Comparison of ENCODE assay signal across 8 cellular contexts in genomic region chr17:75785770-75786538, GRCh38. TPM values are rescaled to one million over a fixed set of nuclear protein-coding genes. Genes with fewer than 3 reads are reported as not detected.
DNase-seq lines count a peak whose midpoint lies in the region; ATAC-seq, FAIRE-seq and TF ChIP-seq lines count a peak whose summit lies in the region.

No MANE protein-coding gene starts in this region.

- H3K56ac ChIP-seq in H1 (replicated peaks; ENCODE audit: insufficient read length, low read depth, low read length): no peak overlapping the region

- POLR2A ChIA-PET in H1 (lab: Charles Lee; ENCODE audit: partially characterized antibody): interaction anchor here (0.7 to 7.5 kb wide), 16 partner anchors 10 to 110 kb away, joined by 3 to 98 read pairs (median 18); partner anchors contain the start of genes GALK1 and TRIM65

- H3K4ac ChIP-seq in H1 (replicated peaks; ENCODE audit: insufficient read length, low read depth, low read length) (no peak overlapping the region), neuronal stem cell (ENCODE audit: low read length) (no peak overlapping the region)

- H3K4me3 ChIP-seq in H1 (ENCODE audit: extremely low read depth in 1 of 4, insufficient read depth in 2 of 4, low read depth in 3 of 4, low read length in 4 of 4) (peak overlapping the region; percentile 73 to 97 (median 92)), neuronal stem cell (ENCODE audit: low read length in 2 of 2) (peak overlapping the region; percentile 51 to 90)

- DNase-seq in NCI-H510A treated with DMSO at 0.1 percent for 48 hours (lab: John Stamatoyannopoulos, UW): peak; percentile 19
- no peak for DNase-seq in NCI-H510A (lab: John Stamatoyannopoulos, UW)
- DNase-seq in RCC 7860 (ENCODE audit: low spot score): peak; percentile 23
- DNase-seq in H1 (ENCODE audit: low read depth in 1 of 2, low spot score in 2 of 2): no peak
- DNase-seq in neuronal stem cell (ENCODE audit: low spot score): no peak

- H4K91ac ChIP-seq in H1 (replicated peaks; ENCODE audit: insufficient read length, low read length): peak overlapping the region; percentile 94
- no peak overlapping the region for H4K91ac ChIP-seq in neuronal stem cell (ENCODE audit: low read depth, low read length, poor library complexity)

- H3K79me2 ChIP-seq in H1 (ENCODE audit: control insufficient read depth in 1 of 2, insufficient read depth in 2 of 2, low read length in 2 of 2): peaks cover 18 to 56% of the 10 kb centered on the region in 2 experiments

- H2BK12ac ChIP-seq in H1 (ENCODE audit: low read depth, low read length) (peak overlapping the region; percentile 93), neuronal stem cell (ENCODE audit: low read length) (no peak overlapping the region)

- H3K23me2 ChIP-seq in H1 (ENCODE audit: low read depth, low read length): peaks cover 6% of the 10 kb centered on the region; the same call in 1 of the 2 replicates

- TF ChIP-seq POLR2A in H1 (IDR thresholded peaks at IDR 0.05; ENCODE audit: control extremely low read depth in 1 of 2, low read depth in 2 of 2, low read length in 2 of 2): no peak

- no peak for TF ChIP-seq RAD21 in H1 (IDR thresholded peaks at IDR 0.05 in 1 of 2, conservative IDR thresholded peaks at IDR 0.05 in 1 of 2; ENCODE audit: low read depth in 2 of 2, low read length in 2 of 2)

- H3K9ac ChIP-seq in H1 (replicated peaks in 1 of 4; ENCODE audit: extremely low read depth in 1 of 4, low read depth in 3 of 4, low read length in 3 of 4) (peak overlapping the region; percentile 98 to 100 (median 100)), neuronal stem cell (ENCODE audit: low read depth, low read length, poor library complexity) (peak overlapping the region; percentile 98)

- H2BK120ac ChIP-seq in H1 (replicated peaks; ENCODE audit: low read depth, low read length): no peak overlapping the region
- H2BK120ac ChIP-seq in neuronal stem cell (ENCODE audit: low read depth, low read length): no peak overlapping the region

- H2BK20ac ChIP-seq in H1 (ENCODE audit: low read length): no peak overlapping the region; the same call in 1 of the 2 replicates

- H3K14ac ChIP-seq in H1 (ENCODE audit: insufficient read length): no peak overlapping the region
- H3K14ac ChIP-seq in neuronal stem cell (ENCODE audit: low read length): no peak overlapping the region

- TF ChIP-seq EP300 in H1 (IDR thresholded peaks at IDR 0.05; ENCODE audit: borderline replicate concordance in 1 of 2, low read depth in 2 of 2, low read length in 2 of 2): no peak

- peaks cover 3% of the 10 kb centered on the region for H3K79me1 ChIP-seq in H1 (ENCODE audit: low read depth, low read length)
- peaks cover 6% of the 10 kb centered on the region for H3K79me1 ChIP-seq in neuronal stem cell (ENCODE audit: low read depth, low read length)

- H2BK15ac ChIP-seq in H1 (ENCODE audit: low read length) (no peak overlapping the region), neuronal stem cell (ENCODE audit: low read length) (no peak overlapping the region)

- no peak for TF ChIP-seq CTCF in H1 (IDR thresholded peaks at IDR 0.05; ENCODE audit: control extremely low read depth in 1 of 3, insufficient read depth in 1 of 3, low read depth in 1 of 3, low read length in 3 of 3)

- CTCF ChIA-PET in H1 (lab: Charles Lee; ENCODE audit: partially characterized antibody): interaction anchor here (1.0 to 21.4 kb wide), 5 partner anchors 13 to 44 kb away, joined by 3 to 359 read pairs (median 7); partner anchors contain the start of gene GALK1

- no peak for ATAC-seq in HG03442 (IDR thresholded peaks at IDR 0.05; ENCODE audit: unreplicated experiment)
- ATAC-seq in HG03025 (IDR thresholded peaks at IDR 0.05; ENCODE audit: low FRiP score, unreplicated experiment): no peak
- ATAC-seq in HG02798 (IDR thresholded peaks at IDR 0.05; ENCODE audit: poor library complexity, unreplicated experiment): no peak

- H2BK5ac ChIP-seq in H1 (ENCODE audit: low read depth, low read length): peak overlapping the region; percentile 98
- no peak overlapping the region for H2BK5ac ChIP-seq in neuronal stem cell (ENCODE audit: low read length)

- peaks cover 0 to 3% of the 10 kb centered on the region in 2 experiments for H4K20me1 ChIP-seq in H1 (replicated peaks in 1 of 2; ENCODE audit: control insufficient read depth in 1 of 2, insufficient read depth in 2 of 2, low read length in 2 of 2)

- H3K9me3 ChIP-seq in H1 (ENCODE audit: insufficient read depth in 2 of 2, low read depth in 1 of 2, low read length in 1 of 2): no peaks in the 10 kb centered on the region
- peaks cover 0 to 12% of the 10 kb centered on the region in 2 donors for H3K9me3 ChIP-seq in neuronal stem cell (replicated peaks in 1 of 2; ENCODE audit: control insufficient read depth in 2 of 2, insufficient read depth in 1 of 2, low read depth in 1 of 2, low read length in 2 of 2)

- H3K27me3 ChIP-seq in H1 (replicated peaks in 1 of 4; ENCODE audit: control insufficient read depth in 3 of 4, extremely low read depth in 1 of 4, insufficient read depth in 3 of 4, low read length in 3 of 4) (no peaks in the 10 kb centered on the region), neuronal stem cell (ENCODE audit: control insufficient read depth in 3 of 3, insufficient read depth in 3 of 3, low read depth in 1 of 3, low read length in 3 of 3) (no peaks in the 10 kb centered on the region)

- H3K18ac ChIP-seq in H1 (ENCODE audit: extremely low read depth, low read length) (peak overlapping the region; percentile 86; the same call in 1 of the 2 replicates), neuronal stem cell (ENCODE audit: low read length) (no peak overlapping the region)

- peak overlapping the region; percentile 100 for H3K27ac ChIP-seq in H1 (ENCODE audit: low read depth, low read length)
- H3K27ac ChIP-seq in neuronal stem cell (replicated peaks; ENCODE audit: low read length): peak overlapping the region; percentile 98

- peak overlapping the region; percentile 89 for H4K5ac ChIP-seq in H1 (ENCODE audit: insufficient read length, low read depth, low read length)

- H2AFZ ChIP-seq in H1 (ENCODE audit: low read length) (no peak overlapping the region), neuronal stem cell (ENCODE audit: low read length) (no peak overlapping the region)

- WGBS in H1 (ENCODE audit: extremely low coverage in 1 of 2, insufficient coverage in 1 of 2, insufficient read length in 1 of 2, insufficient replicate concordance in 2 of 2, low coverage in 1 of 2, low lambda C conversion rate in 2 of 2, missing lambda C conversion rate in 1 of 2), 2 experiments: 69% methylated on average over 8 of the region's 8 CpGs; no CpG with 5 or more reads in 1 of the 2 experiments
- no CpG with 5 or more reads among the region's 8 CpGs for WGBS in neuronal stem cell (ENCODE audit: extremely low coverage in 2 of 2, insufficient read length in 2 of 2, insufficient replicate concordance in 1 of 2), 2 donors

- peaks cover 0 to under 1% (median 0%) of the 10 kb centered on the region in 4 experiments; a peak in 1 of 8 replicates for H3K36me3 ChIP-seq in H1 (ENCODE audit: control insufficient read depth in 2 of 4, insufficient read depth in 4 of 4, low read length in 3 of 4)
- peaks cover 0 to 35% of the 10 kb centered on the region in 2 donors for H3K36me3 ChIP-seq in neuronal stem cell (replicated peaks in 1 of 2; ENCODE audit: control insufficient read depth in 2 of 2, insufficient read depth in 2 of 2, low read length in 2 of 2)

- peaks cover 0 to 20% (median 7%) of the 10 kb centered on the region in 4 experiments; a peak in 6 of 7 replicates for H3K4me1 ChIP-seq in H1 (replicated peaks in 1 of 4; ENCODE audit: control insufficient read depth in 3 of 4, insufficient read depth in 4 of 4, low read length in 3 of 4)
- peaks cover 4 to 21% of the 10 kb centered on the region in 2 donors for H3K4me1 ChIP-seq in neuronal stem cell (ENCODE audit: control insufficient read depth in 2 of 2, insufficient read depth in 1 of 2, low read depth in 1 of 2, low read length in 2 of 2)

- H2AK5ac ChIP-seq in H1 (ENCODE audit: low read depth, low read length) (peak overlapping the region; percentile 91; the same call in 1 of the 2 replicates), neuronal stem cell (ENCODE audit: low read depth, low read length) (no peak overlapping the region)

- no peak for FAIRE-seq in RCC 7860 (lab: Jason Lieb, UNC)
- no peak for FAIRE-seq in H1 (lab: Jason Lieb, UNC)

- H3K23ac ChIP-seq in H1 (ENCODE audit: insufficient read length) (no peak overlapping the region), neuronal stem cell (ENCODE audit: low read depth, low read length, poor library complexity) (no peak overlapping the region)

- H3K4me2 ChIP-seq in H1 (ENCODE audit: insufficient read depth in 1 of 2, low read depth in 2 of 2, low read length in 2 of 2): peak overlapping the region; percentile 87 to 99
- peak overlapping the region; percentile 84 for H3K4me2 ChIP-seq in neuronal stem cell (ENCODE audit: insufficient read depth, low read length, poor library complexity, severe bottlenecking)

- H4K8ac ChIP-seq in H1 (ENCODE audit: extremely low read depth, insufficient read depth, low read length) (no peak overlapping the region), neuronal stem cell (ENCODE audit: low read depth, low read length) (no peak overlapping the region)

RNA-seq across cellular contexts. Expression of gene UNK, which starts 1.3 kb away (rescaled TPM):
- total RNA-seq in H1 (2021; fragmentation: NEBNext Ultra II Directional; extraction: Animal tissue kit (Norgen Biotek cat#: 25700)): 33.0 and 33.3 TPM in 2 replicates
- polyA plus RNA-seq in H1 (2011; rRNA removed): 24.2 and 28.9 TPM in 2 replicates
- 25.1 TPM for polyA plus RNA-seq in H1 (2011; cell fraction: cytosol; rRNA removed)
- 45.5 TPM for polyA plus RNA-seq in H1 (2011; cell fraction: nucleus; rRNA removed)
- 22.6 to 27.0 TPM (median 24.8 TPM) in 4 replicates for polyA plus RNA-seq in H1 (2012, experiment 1 of 2)
- 14.6 TPM for polyA plus RNA-seq in H1 (2012, experiment 2 of 2)
- polyA plus RNA-seq in H1 (2013, experiment 1 of 2): 19.3 TPM
- polyA plus RNA-seq in H1 (2013, experiment 2 of 2): 19.1 TPM
- 52.1 and 62.7 TPM in 2 replicates for polyA minus RNA-seq in H1 (2011; rRNA and poly(A)+ RNA removed)
- 38.1 TPM for polyA minus RNA-seq in H1 (2011; cell fraction: cytosol; rRNA and poly(A)+ RNA removed)
- polyA minus RNA-seq in H1 (2011; cell fraction: nucleus; rRNA and poly(A)+ RNA removed): 75.4 TPM
- 25.1 TPM for polyA plus RNA-seq in neuronal stem cell (2013, experiment 1 of 2)
- polyA plus RNA-seq in neuronal stem cell (2013, experiment 2 of 2): 26.8 TPM

RNA-seq across cellular contexts. Expression of gene GALK1, which starts 21.0 kb away (rescaled TPM):
- 31.0 and 34.1 TPM in 2 replicates for total RNA-seq in H1 (2021; fragmentation: NEBNext Ultra II Directional; extraction: Animal tissue kit (Norgen Biotek cat#: 25700))
- 47.9 and 65.5 TPM in 2 replicates for polyA plus RNA-seq in H1 (2011; rRNA removed)
- 44.5 TPM for polyA plus RNA-seq in H1 (2011; cell fraction: cytosol; rRNA removed)
- polyA plus RNA-seq in H1 (2011; cell fraction: nucleus; rRNA removed): 55.8 TPM
- 16.4 to 35.1 TPM (median 32.3 TPM) in 4 replicates for polyA plus RNA-seq in H1 (2012, experiment 1 of 2)
- polyA plus RNA-seq in H1 (2012, experiment 2 of 2): 35.2 TPM
- polyA plus RNA-seq in H1 (2013, experiment 1 of 2): 21.9 TPM
- polyA plus RNA-seq in H1 (2013, experiment 2 of 2): 20.6 TPM
- 12.2 and 12.8 TPM in 2 replicates for polyA minus RNA-seq in H1 (2011; rRNA and poly(A)+ RNA removed)
- polyA minus RNA-seq in H1 (2011; cell fraction: cytosol; rRNA and poly(A)+ RNA removed): 20.1 TPM
- 19.5 TPM for polyA minus RNA-seq in H1 (2011; cell fraction: nucleus; rRNA and poly(A)+ RNA removed)
- polyA plus RNA-seq in neuronal stem cell (2013, experiment 1 of 2): 20.1 TPM
- polyA plus RNA-seq in neuronal stem cell (2013, experiment 2 of 2): 18.5 TPM

RNA-seq across cellular contexts. Expression of gene UNC13D, which starts 58.2 kb away (rescaled TPM):
- total RNA-seq in H1 (2021; fragmentation: NEBNext Ultra II Directional; extraction: Animal tissue kit (Norgen Biotek cat#: 25700)): 7.5 and 8.4 TPM in 2 replicates
- 3.6 and 5.2 TPM in 2 replicates for polyA plus RNA-seq in H1 (2011; rRNA removed)
- 77.7 TPM for polyA plus RNA-seq in H1 (2011; cell fraction: cytosol; rRNA removed)
- polyA plus RNA-seq in H1 (2011; cell fraction: nucleus; rRNA removed): 15.5 TPM
- 4.1 to 10.3 TPM (median 7.8 TPM) in 4 replicates for polyA plus RNA-seq in H1 (2012, experiment 1 of 2)
- polyA plus RNA-seq in H1 (2012, experiment 2 of 2): 1.9 TPM
- polyA plus RNA-seq in H1 (2013, experiment 1 of 2): 3.7 TPM
- polyA plus RNA-seq in H1 (2013, experiment 2 of 2): 4.2 TPM
- polyA minus RNA-seq in H1 (2011; rRNA and poly(A)+ RNA removed): 1.9 and 2.0 TPM in 2 replicates
- 3.7 TPM for polyA minus RNA-seq in H1 (2011; cell fraction: cytosol; rRNA and poly(A)+ RNA removed)
- 3.7 TPM for polyA minus RNA-seq in H1 (2011; cell fraction: nucleus; rRNA and poly(A)+ RNA removed)
- 1.4 TPM for polyA plus RNA-seq in neuronal stem cell (2013, experiment 1 of 2)
- polyA plus RNA-seq in neuronal stem cell (2013, experiment 2 of 2): 0.90 TPM

Comparison
In these comparisons a context has a peak if more than half of its experiments do, and no peak if none do; other contexts are left out.
1. DNase-seq: peak in NCI-H510A treated with DMSO at 0.1 percent for 48 hours (single experiment) and RCC 7860 (single experiment); none in NCI-H510A (single experiment), H1 (0 of 2) and neuronal stem cell (single experiment).